In the genomic region with DNA sequence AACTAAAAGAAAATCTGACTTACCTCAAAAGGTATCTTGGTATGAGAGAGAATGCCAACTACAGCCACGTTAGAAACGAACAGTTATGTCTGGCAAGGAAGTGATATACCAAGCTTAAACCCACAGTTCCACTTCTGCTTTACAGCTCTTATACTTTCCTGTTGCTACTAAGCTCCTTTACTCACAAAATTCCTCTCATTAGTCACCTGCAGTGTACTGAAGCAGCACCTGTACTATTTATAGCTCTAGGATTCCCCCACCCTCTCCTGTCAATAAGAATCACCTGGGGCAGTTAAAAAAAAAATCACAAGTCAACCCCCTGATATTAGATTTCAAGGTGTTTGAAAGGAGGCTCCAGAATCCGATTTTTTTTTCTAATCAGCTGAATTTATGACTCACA, we compare ENCODE assay signal across 9 cellular contexts. TPM values are rescaled to one million over a fixed set of nuclear protein-coding genes. Genes with fewer than 3 reads are reported as not detected.
DNase-seq lines count a peak whose midpoint lies in the region; ATAC-seq, FAIRE-seq and TF ChIP-seq lines count a peak whose summit lies in the region.
"Had no signal": no experiment of that assay in that cellular context is flagged by ENCODE, and none has a peak within 500 bp of the region (broad histone marks: within the 10 kb centered on the region; RNA-seq: fewer than 3 reads in every experiment).

No MANE protein-coding gene starts in this region.

- no peaks in the 10 kb centered on the region for H3K9me3 ChIP-seq in HCT116 (ENCODE audit: control insufficient read depth in 1 of 2, insufficient read depth in 1 of 2, low read depth in 1 of 2, low read length in 2 of 2)

- no peak for DNase-seq in HCT116 (ENCODE audit: low read depth, low spot score)
- peak; percentile 3 to 21 for DNase-seq in NCI-H526 (lab: John Stamatoyannopoulos, UW)
- DNase-seq in memory B cell (ENCODE audit: low spot score in 2 of 2), result peak; percentile 17 to 45
- no peak for DNase-seq in NCI-H1092 (lab: John Stamatoyannopoulos, UW)
- DNase-seq in activated CD4-positive, alpha-beta memory T cell treated with anti-CD3 and anti-CD28 coated beads for 36 hours, result no peak
- DNase-seq in HTR-8/SVneo (ENCODE audit: insufficient read length, low spot score), result no peak
- no peak for DNase-seq in stimulated activated CD4-positive, alpha-beta T cell treated with anti-CD3 and anti-CD28 coated beads, Interleukin-2, amount 100 ng/mL, for 24 hours

- H3K4me1 ChIP-seq in HCT116 (ENCODE audit: control insufficient read depth in 1 of 2, insufficient read depth in 2 of 2, low read length in 2 of 2), result peaks cover 9 to 30% of the 10 kb centered on the region in 2 experiments

- no peaks in the 10 kb centered on the region for H3K36me3 Mint-ChIP-seq in memory B cell
- H3K36me3 Mint-ChIP-seq in activated CD4-positive, alpha-beta memory T cell treated with anti-CD3 and anti-CD28 coated beads for 36 hours, result no peaks in the 10 kb centered on the region

- H3K27me3 Mint-ChIP-seq in memory B cell, result peaks cover 1% of the 10 kb centered on the region
- H3K27me3 Mint-ChIP-seq in activated CD4-positive, alpha-beta memory T cell treated with anti-CD3 and anti-CD28 coated beads for 36 hours, result peaks cover 40% of the 10 kb centered on the region

- peaks cover 24% of the 10 kb centered on the region for H3K4me1 Mint-ChIP-seq in memory B cell
- H3K4me1 Mint-ChIP-seq in activated CD4-positive, alpha-beta memory T cell treated with anti-CD3 and anti-CD28 coated beads for 36 hours (ENCODE audit: low read depth), result peaks cover 16% of the 10 kb centered on the region

- intact Hi-C loops in HCT116 (cut with micrococcal nuclease), result loop anchor here (1.0 to 10.0 kb wide), 2 partner anchors 82 to 242 kb away; no protein-coding TSS in a partner anchor
- intact Hi-C loops in activated CD4-positive, alpha-beta memory T cell treated with anti-CD3 and anti-CD28 coated beads for 36 hours (cut with micrococcal nuclease), result loop anchor here (1.0 to 10.0 kb wide), 4 partner anchors 82 to 242 kb away; a partner anchor contains a TSS

- POLR2A ChIA-PET in HCT116 (lab: Charles Lee), result no interaction called here
- POLR2A ChIA-PET in activated CD4-positive, alpha-beta memory T cell treated with anti-CD3 and anti-CD28 coated beads for 36 hours (lab: Charles Lee), result no interaction called here

- no peaks in the 10 kb centered on the region for H3K79me2 ChIP-seq in HCT116 (ENCODE audit: insufficient read depth, low read length)

- TF ChIP-seq CTCF in HCT116 (IDR thresholded peaks at IDR 0.05 in 2 of 3, conservative IDR thresholded peaks at IDR 0.05 in 1 of 3; ENCODE audit: borderline replicate concordance in 1 of 3, insufficient read depth in 1 of 3, low read depth in 2 of 3, low read length in 2 of 3), result no peak

- no peak for FAIRE-seq in HTR-8/SVneo (lab: Jason Lieb, UNC)

- TF ChIP-seq POLR2A in HCT116 (IDR thresholded peaks at IDR 0.05; ENCODE audit: borderline replicate concordance, extremely low read depth, insufficient read depth, insufficient read length), result no peak

- peak overlapping the region; percentile 67 for H3K27ac Mint-ChIP-seq in memory B cell
- no peak overlapping the region for H3K27ac Mint-ChIP-seq in activated CD4-positive, alpha-beta memory T cell treated with anti-CD3 and anti-CD28 coated beads for 36 hours

- ATAC-seq in GM18502 (IDR thresholded peaks at IDR 0.05; ENCODE audit: poor library complexity, unreplicated experiment), result peak; percentile 66
- no peak; the same call in 1 of the 2 replicates for ATAC-seq in HCT116
- ATAC-seq in memory B cell (ENCODE audit: low read depth), result peak; percentile 86

- peak overlapping the region; percentile 29 to 54 for H3K4me3 ChIP-seq in HCT116 (replicated peaks in 1 of 2; ENCODE audit: low read depth in 1 of 2, low read length in 2 of 2)
- H3K4me3 ChIP-seq: cardiac muscle cell had no signal

- RAD21 ChIA-PET in HCT116 (lab: Charles Lee; ENCODE audit: low non-redundant PET in 1 of 2, low total read pairs in 2 of 2, uncharacterized antibody in 2 of 2, unreplicated experiment in 2 of 2), result interaction anchor here (0.8 to 1.5 kb wide), 3 partner anchors 82 to 94 kb away, joined by 3 to 8 read pairs (median 3); no protein-coding TSS in a partner anchor

- CTCF ChIA-PET in HCT116 (lab: Charles Lee), result interaction anchor here (0.7 to 4.7 kb wide), 13 partner anchors 8 to 815 kb away, joined by 3 to 97 read pairs (median 4); no protein-coding TSS in a partner anchor
- CTCF ChIA-PET in activated CD4-positive, alpha-beta memory T cell treated with anti-CD3 and anti-CD28 coated beads for 36 hours (lab: Charles Lee), result interaction anchor here (0.7 to 11.4 kb wide), 8 partner anchors 8 to 333 kb away, joined by 3 to 441 read pairs (median 4); a partner anchor contains a TSS

- no peaks in the 10 kb centered on the region for H4K20me1 ChIP-seq in HCT116 (ENCODE audit: insufficient read depth)

- TF ChIP-seq RAD21 in HCT116 (IDR thresholded peaks at IDR 0.05; ENCODE audit: low read depth), result no peak

- no TSS peak for BruUV-seq in HCT116 (replicated peaks; lab: Mats Ljungman, UMichigan)

- H3K36me3 ChIP-seq in HCT116 (ENCODE audit: control insufficient read depth in 1 of 2, insufficient read depth in 2 of 2, low read length in 2 of 2), result no peaks in the 10 kb centered on the region
- H3K36me3 ChIP-seq: cardiac muscle cell had no signal

- peaks cover 9% of the 10 kb centered on the region for H3K27me3 ChIP-seq in HCT116 (ENCODE audit: insufficient read depth, low read length)

- H2AFZ ChIP-seq in HCT116 (ENCODE audit: low read depth, low read length, poor library complexity, severe bottlenecking), result peak overlapping the region; percentile 98

- no peaks in the 10 kb centered on the region for H3K9me3 Mint-ChIP-seq in memory B cell
- no peaks in the 10 kb centered on the region for H3K9me3 Mint-ChIP-seq in activated CD4-positive, alpha-beta memory T cell treated with anti-CD3 and anti-CD28 coated beads for 36 hours

- peaks cover 4% of the 10 kb centered on the region for H3K9me2 ChIP-seq in HCT116 (ENCODE audit: insufficient read depth)

- H3K27ac ChIP-seq in HCT116 (ENCODE audit: low read depth, low read length), result no peak overlapping the region
- H3K27ac ChIP-seq: cardiac muscle cell had no signal

- H3K9ac ChIP-seq in HCT116 (ENCODE audit: low read length), result 0 out of 2 replicates have a peak overlapping the region, but pooled peaks have one; percentile 1

- H3K4me3 Mint-ChIP-seq in memory B cell, result peak overlapping the region; percentile 56
- H3K4me3 Mint-ChIP-seq in activated CD4-positive, alpha-beta memory T cell treated with anti-CD3 and anti-CD28 coated beads for 36 hours, result no peak overlapping the region

- peak overlapping the region; percentile 85 for H3K4me2 ChIP-seq in HCT116 (ENCODE audit: low read length)

TF ChIP-seq in HCT116, 20 proteins besides CTCF, POLR2A, EP300 and RAD21:
- TF ChIP-seq ELF1 (IDR thresholded peaks at IDR 0.05; ENCODE audit: borderline replicate concordance, low read depth) (no peak), SIN3A (IDR thresholded peaks at IDR 0.05; ENCODE audit: low read depth) (0 out of 2 replicates have a peak, but pooled peaks have one; percentile 24)

RNA-seq across cellular contexts. Expression of a gene that starts 2.9 kb away (rescaled TPM):
- 0.91 TPM for total RNA-seq in HCT116 (2021; ENCODE audit: unreplicated experiment)
- 0.59 and 0.90 TPM in 2 replicates for polyA plus RNA-seq in HCT116 (2012)
- under 1 TPM in 1 of 2 experiments, not detected in 1; 0.14 TPM for total RNA-seq in activated CD4-positive, alpha-beta memory T cell treated with anti-CD3 and anti-CD28 coated beads for 36 hours

RNA-seq across cellular contexts. Expression of a gene that starts 44.7 kb away (rescaled TPM):
- 1.0 TPM for total RNA-seq in HCT116 (2021; ENCODE audit: unreplicated experiment)
- 0.19 and 0.60 TPM in 2 replicates for polyA plus RNA-seq in HCT116 (2012)
- not detected for total RNA-seq in activated CD4-positive, alpha-beta memory T cell treated with anti-CD3 and anti-CD28 coated beads for 36 hours

Comparison
In these comparisons a context has a peak if more than half of its experiments do, and no peak if none do; other contexts are left out.
1. DNase-seq: peak in NCI-H526 (2 of 2) and memory B cell (2 of 2); none in HCT116 (single experiment), NCI-H1092 (single experiment), activated CD4-positive, alpha-beta memory T cell treated with anti-CD3 and anti-CD28 coated beads for 36 hours (single experiment), HTR-8/SVneo (single experiment) and stimulated activated CD4-positive, alpha-beta T cell treated with anti-CD3 and anti-CD28 coated beads, Interleukin-2, amount 100 ng/mL, for 24 hours (0 of 2).